Comparison of ENCODE assay signal across 7 cellular contexts in genomic region chr2:162646739-162647138, GRCh38.
"Had no signal": no experiment of that assay in that cellular context is flagged by ENCODE, and none has a peak within 500 bp of the region (broad histone marks: within the 10 kb centered on the region; RNA-seq: fewer than 3 reads in every experiment).

No MANE protein-coding gene starts in this region.

- DNase-seq: GM23248, H9, HCEC 1CT had no signal

- H3K27ac ChIP-seq: GM23248 had no signal

- FAIRE-seq: H1, H54, HTR-8/SVneo had no signal

- H3K4me3 ChIP-seq: GM23248 had no signal

- H3K27me3 Mint-ChIP-seq: IgD-negative memory B cell had no signal

- H3K36me3 Mint-ChIP-seq: IgD-negative memory B cell had no signal

- H3K9me3 Mint-ChIP-seq: H9 had no signal

- H3K27ac Mint-ChIP-seq: H9, IgD-negative memory B cell had no signal

- H3K4me1 Mint-ChIP-seq: H9 had no signal

- H3K4me3 Mint-ChIP-seq: H9, IgD-negative memory B cell had no signal
